In genomic region chr9:113587471-113588031, GRCh38 we compare ENCODE assay signal across 1 cellular context.
TF ChIP-seq lines count a peak whose summit lies in the region.

No MANE protein-coding gene starts in this region.

TF ChIP-seq in GM23338, 12 proteins besides CTCF, POLR2A, EP300 and RAD21 (continued from another document):
- TF ChIP-seq ETS1 (IDR thresholded peaks at IDR 0.05), result no peak
- no peak for TF ChIP-seq NANOG (IDR thresholded peaks at IDR 0.05; ENCODE audit: borderline replicate concordance)
